In the genomic region with DNA sequence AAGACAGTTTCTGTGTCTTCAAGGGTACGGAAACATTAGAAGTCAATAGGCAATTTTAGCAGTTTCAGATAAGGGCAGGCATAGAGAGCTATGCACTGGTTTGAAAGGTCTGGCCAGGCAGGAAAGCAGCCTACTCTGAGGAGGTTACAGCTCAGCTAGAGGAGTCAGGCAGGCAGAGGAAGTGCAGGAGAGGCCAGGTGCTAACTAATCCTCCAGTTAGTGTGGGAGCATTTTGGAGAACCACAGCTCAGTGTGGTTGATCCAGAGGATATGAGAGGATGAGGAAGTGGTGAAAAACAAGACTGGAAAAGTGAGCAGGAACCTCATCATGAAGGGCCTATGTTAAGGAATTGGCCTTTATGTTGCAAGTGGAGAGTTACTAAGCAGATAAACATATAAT, we compare ENCODE assay signal across 12 cellular contexts.
DNase-seq lines count a peak whose midpoint lies in the region; ATAC-seq and TF ChIP-seq lines count a peak whose summit lies in the region.
"Had no signal": no experiment of that assay in that cellular context is flagged by ENCODE, and none has a peak within 500 bp of the region (broad histone marks: within the 10 kb centered on the region; RNA-seq: fewer than 3 reads in every experiment).

No MANE protein-coding gene starts in this region.

- no peak overlapping the region for H3K4me3 Mint-ChIP-seq in activated CD8-positive, alpha-beta memory T cell treated with anti-CD3 and anti-CD28 coated beads, Interleukin-2, amount 10 ng/mL, durations not matched to agents 7 days and 5 days
- H3K4me3 Mint-ChIP-seq: activated naive CD4-positive, alpha-beta T cell treated with anti-CD3 and anti-CD28 coated beads, Interleukin-2, amount 50 U/mL, for 24 hours; stimulated activated naive CD8-positive, alpha-beta T cell treated with anti-CD3 and anti-CD28 coated beads, Interleukin-15, Interleukin-2, amounts not matched to agents 100 ng/mL and 50 ng/mL, for 24 hours had no signal

- H3K27ac Mint-ChIP-seq in activated CD8-positive, alpha-beta memory T cell treated with anti-CD3 and anti-CD28 coated beads, Interleukin-2, amount 10 ng/mL, durations not matched to agents 7 days and 5 days, result peak overlapping the region; percentile 1
- H3K27ac Mint-ChIP-seq: activated naive CD4-positive, alpha-beta T cell treated with anti-CD3 and anti-CD28 coated beads, Interleukin-2, amount 50 U/mL, for 24 hours; stimulated activated naive CD8-positive, alpha-beta T cell treated with anti-CD3 and anti-CD28 coated beads, Interleukin-15, Interleukin-2, amounts not matched to agents 100 ng/mL and 50 ng/mL, for 24 hours had no signal

- H3K36me3 ChIP-seq in neutrophil (no peaks in the 10 kb centered on the region), prostate gland (no peaks in the 10 kb centered on the region)

- peaks cover 81% of the 10 kb centered on the region for H3K4me1 Mint-ChIP-seq in activated CD8-positive, alpha-beta memory T cell treated with anti-CD3 and anti-CD28 coated beads, Interleukin-2, amount 10 ng/mL, durations not matched to agents 7 days and 5 days

- H3K27me3 ChIP-seq in neutrophil, result no peaks in the 10 kb centered on the region
- no peaks in the 10 kb centered on the region for H3K27me3 ChIP-seq in prostate gland (replicated peaks; ENCODE audit: insufficient read depth)

- CTCF ChIA-PET in activated CD8-positive, alpha-beta memory T cell treated with anti-CD3 and anti-CD28 coated beads, Interleukin-2, amount 10 ng/mL, durations not matched to agents 7 days and 5 days (lab: Charles Lee), result interaction anchor here (0.9 to 20.4 kb wide), 12 partner anchors 8 to 294 kb away, joined by 3 to 406 read pairs (median 4); no protein-coding TSS in a partner anchor

- ATAC-seq in activated CD8-positive, alpha-beta memory T cell treated with anti-CD3 and anti-CD28 coated beads, Interleukin-2, amount 10 ng/mL, durations not matched to agents 7 days and 5 days, result no peak
- peak; percentile 33 for ATAC-seq in HG03442 (IDR thresholded peaks at IDR 0.05; ENCODE audit: unreplicated experiment)

- no peak overlapping the region for H3K4me3 ChIP-seq in neutrophil (ENCODE audit: low read depth in 1 of 2, low read length in 1 of 2)
- H3K4me3 ChIP-seq in prostate gland, result no peak overlapping the region

- H3K9me3 Mint-ChIP-seq in activated CD8-positive, alpha-beta memory T cell treated with anti-CD3 and anti-CD28 coated beads, Interleukin-2, amount 10 ng/mL, durations not matched to agents 7 days and 5 days (ENCODE audit: low read depth), result no peaks in the 10 kb centered on the region
- H3K9me3 Mint-ChIP-seq: activated naive CD4-positive, alpha-beta T cell treated with anti-CD3 and anti-CD28 coated beads, Interleukin-2, amount 50 U/mL, for 24 hours; stimulated activated naive CD8-positive, alpha-beta T cell treated with anti-CD3 and anti-CD28 coated beads, Interleukin-15, Interleukin-2, amounts not matched to agents 100 ng/mL and 50 ng/mL, for 24 hours had no signal

- peaks cover 1% of the 10 kb centered on the region for H3K36me3 Mint-ChIP-seq in activated CD8-positive, alpha-beta memory T cell treated with anti-CD3 and anti-CD28 coated beads, Interleukin-2, amount 10 ng/mL, durations not matched to agents 7 days and 5 days
- H3K36me3 Mint-ChIP-seq: activated naive CD4-positive, alpha-beta T cell treated with anti-CD3 and anti-CD28 coated beads, Interleukin-2, amount 50 U/mL, for 24 hours had no signal

- 84% methylated on average over 1 of the region's 1 CpG for WGBS in prostate gland

- peaks cover 16 to 22% of the 10 kb centered on the region in 2 experiments for H3K4me1 ChIP-seq in neutrophil (ENCODE audit: control insufficient read depth in 1 of 2, insufficient read depth in 1 of 2, low read depth in 1 of 2, low read length in 1 of 2)
- no peaks in the 10 kb centered on the region for H3K4me1 ChIP-seq in prostate gland (replicated peaks)

- intact Hi-C loops in prostate gland (cut with DNase I), result no loop called here

- H3K27ac ChIP-seq in neutrophil (peak overlapping the region; percentile 2), prostate gland (no peak overlapping the region)

- H3K27me3 Mint-ChIP-seq in activated CD8-positive, alpha-beta memory T cell treated with anti-CD3 and anti-CD28 coated beads, Interleukin-2, amount 10 ng/mL, durations not matched to agents 7 days and 5 days, result no peaks in the 10 kb centered on the region
- H3K27me3 Mint-ChIP-seq: activated naive CD4-positive, alpha-beta T cell treated with anti-CD3 and anti-CD28 coated beads, Interleukin-2, amount 50 U/mL, for 24 hours; stimulated activated naive CD8-positive, alpha-beta T cell treated with anti-CD3 and anti-CD28 coated beads, Interleukin-15, Interleukin-2, amounts not matched to agents 100 ng/mL and 50 ng/mL, for 24 hours had no signal

- no peak for DNase-seq in activated CD8-positive, alpha-beta memory T cell treated with anti-CD3 and anti-CD28 coated beads, Interleukin-2, amount 10 ng/mL, durations not matched to agents 7 days and 5 days
- no peak for DNase-seq in activated CD8-positive, alpha-beta memory T cell treated with anti-CD3 and anti-CD28 coated beads, Interleukin-2, amount 50 U/mL, for 48 hours
- DNase-seq in SW480 (ENCODE audit: low spot score) (peak; percentile 28), prostate gland (ENCODE audit: low spot score) (no peak), RKO (ENCODE audit: low spot score) (no peak), NCI-H446 (lab: John Stamatoyannopoulos, UW) (no peak)
- DNase-seq: hypothalamus, NCI-H2081 treated with DMSO at 0.1 percent for 48 hours had no signal

- TF ChIP-seq CTCF in neutrophil (IDR thresholded peaks at IDR 0.05) (no peak), prostate gland (IDR thresholded peaks at IDR 0.05) (no peak)

- no peak for TF ChIP-seq POLR2A in prostate gland (IDR thresholded peaks at IDR 0.05)

- no peaks in the 10 kb centered on the region for H3K9me3 ChIP-seq in neutrophil
- no peaks in the 10 kb centered on the region for H3K9me3 ChIP-seq in prostate gland
